In the genomic region with DNA sequence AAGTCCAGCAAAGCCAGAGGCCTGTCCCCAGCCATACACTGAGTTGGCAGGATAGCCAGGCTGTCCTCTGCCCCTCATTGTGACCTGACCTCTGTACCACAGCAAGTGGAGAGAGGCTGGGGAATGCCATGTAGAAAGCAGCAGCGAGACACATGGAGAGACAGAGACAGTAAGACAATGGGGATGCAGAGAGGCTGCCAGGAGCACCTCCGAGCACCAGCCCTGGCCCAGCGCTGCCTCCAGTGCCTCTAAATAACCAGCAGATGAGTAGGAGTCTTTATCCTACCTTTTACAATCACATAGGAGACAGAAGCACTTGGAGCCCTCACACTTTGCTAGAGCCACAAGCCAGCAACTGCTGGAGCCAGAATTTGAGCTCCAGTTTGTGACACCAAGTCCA, we compare ENCODE assay signal across 1 cellular context.
TF ChIP-seq lines count a peak whose summit lies in the region.

No MANE protein-coding gene starts in this region.

TF ChIP-seq in HepG2, 621 proteins besides CTCF, POLR2A, EP300 and RAD21:
- TF ChIP-seq, protein P1, sequence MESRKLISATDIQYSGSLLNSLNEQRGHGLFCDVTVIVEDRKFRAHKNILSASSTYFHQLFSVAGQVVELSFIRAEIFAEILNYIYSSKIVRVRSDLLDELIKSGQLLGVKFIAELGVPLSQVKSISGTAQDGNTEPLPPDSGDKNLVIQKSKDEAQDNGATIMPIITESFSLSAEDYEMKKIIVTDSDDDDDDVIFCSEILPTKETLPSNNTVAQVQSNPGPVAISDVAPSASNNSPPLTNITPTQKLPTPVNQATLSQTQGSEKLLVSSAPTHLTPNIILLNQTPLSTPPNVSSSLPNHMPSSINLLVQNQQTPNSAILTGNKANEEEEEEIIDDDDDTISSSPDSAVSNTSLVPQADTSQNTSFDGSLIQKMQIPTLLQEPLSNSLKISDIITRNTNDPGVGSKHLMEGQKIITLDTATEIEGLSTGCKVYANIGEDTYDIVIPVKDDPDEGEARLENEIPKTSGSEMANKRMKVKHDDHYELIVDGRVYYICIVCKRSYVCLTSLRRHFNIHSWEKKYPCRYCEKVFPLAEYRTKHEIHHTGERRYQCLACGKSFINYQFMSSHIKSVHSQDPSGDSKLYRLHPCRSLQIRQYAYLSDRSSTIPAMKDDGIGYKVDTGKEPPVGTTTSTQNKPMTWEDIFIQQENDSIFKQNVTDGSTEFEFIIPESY (CRISPR knock-in tag; IDR thresholded peaks at IDR 0.05), result no peak
- TF ChIP-seq NFATC3 (CRISPR knock-in tag; IDR thresholded peaks at IDR 0.05), result no peak
- TF ChIP-seq ZFP62 (CRISPR knock-in tag; IDR thresholded peaks at IDR 0.05), result no peak
- no peak for TF ChIP-seq IRX3 (CRISPR knock-in tag; IDR thresholded peaks at IDR 0.05; ENCODE audit: borderline replicate concordance, low read depth)
- TF ChIP-seq ZNF121 (CRISPR knock-in tag; IDR thresholded peaks at IDR 0.05), result no peak
- TF ChIP-seq ATF6 (CRISPR knock-in tag; conservative IDR thresholded peaks at IDR 0.05), result no peak
- no peak for TF ChIP-seq RBAK (CRISPR knock-in tag; IDR thresholded peaks at IDR 0.05)
- no peak for TF ChIP-seq MED13 (CRISPR knock-in tag; IDR thresholded peaks at IDR 0.05)
- no peak for TF ChIP-seq ZNF839 (CRISPR knock-in tag; IDR thresholded peaks at IDR 0.05; ENCODE audit: borderline replicate concordance)
- TF ChIP-seq ZNF792 (CRISPR knock-in tag; IDR thresholded peaks at IDR 0.05), result no peak
